Comparison of ENCODE assay signal across 22 cellular contexts in genomic region chr7:155181768-155182167, GRCh38.
"Had no signal": no experiment of that assay in that cellular context is flagged by ENCODE, and none has a peak within 500 bp of the region (broad histone marks: within the 10 kb centered on the region; RNA-seq: fewer than 3 reads in every experiment).

No MANE protein-coding gene starts in this region.

- H3K9me3 ChIP-seq: MG63 had no signal

- H3K36me3 ChIP-seq: MG63, SJSA1 had no signal

- H3K4me3 ChIP-seq: MG63, SJSA1, SK-N-MC had no signal

- DNase-seq: IMR-90, Karpas-422, KG1, MG63, NCI-H1092, NCI-H1105 treated with DMSO at 0.1 percent for 48 hours, NCI-H1417 treated with DMSO at 0.1 percent for 48 hours, NCI-H146, NCI-H1694 treated with DMSO at 0.1 percent for 48 hours, NCI-H1930, NCI-H2081, NCI-H2107, NCI-H2227 treated with DMSO at 0.1 percent for 48 hours, NCI-H524, NCI-H69, NCI-H774, Right ventricle myocardium superior, RPMI8226, SIG-M5 had no signal

- H3K4me1 ChIP-seq: SJSA1 had no signal

- H3K27me3 ChIP-seq: MG63, SJSA1 had no signal

- H3K27ac ChIP-seq: SJSA1, SK-N-MC had no signal

- ATAC-seq: HepG2 had no signal
